In genomic region chr2:170005702-170006101, GRCh38 we compare ENCODE assay signal across 15 cellular contexts.
DNase-seq lines count a peak whose midpoint lies in the region; ATAC-seq and TF ChIP-seq lines count a peak whose summit lies in the region.
"Had no signal": no experiment of that assay in that cellular context is flagged by ENCODE, and none has a peak within 500 bp of the region (broad histone marks: within the 10 kb centered on the region; RNA-seq: fewer than 3 reads in every experiment).

No MANE protein-coding gene starts in this region.

- no peaks in the 10 kb centered on the region for H3K9me3 Mint-ChIP-seq in chondrocyte (ENCODE audit: low read depth)
- H3K9me3 Mint-ChIP-seq: activated T-cell treated with anti-CD3 and anti-CD28 coated beads, Interleukin-2, amount 50 U/mL, for 24 hours had no signal

- H3K79me1 ChIP-seq in trophoblast cell (ENCODE audit: low read length), result no peaks in the 10 kb centered on the region

- H3K27me3 ChIP-seq in OCI-LY3 (ENCODE audit: low read depth, low read length) (no peaks in the 10 kb centered on the region), trophoblast cell (ENCODE audit: insufficient read depth, low read length) (no peaks in the 10 kb centered on the region)
- H3K27me3 ChIP-seq: adrenal gland, gastrocnemius medialis, transverse colon had no signal

- H4K20me1 ChIP-seq in OCI-LY3 (ENCODE audit: insufficient read depth, low read length), result no peaks in the 10 kb centered on the region

- no peak overlapping the region for H3K4me3 Mint-ChIP-seq in chondrocyte (ENCODE audit: unreplicated experiment)
- H3K4me3 Mint-ChIP-seq: activated CD4-positive, alpha-beta T cell treated with anti-CD3 and anti-CD28 coated beads for 36 hours; activated T-cell treated with anti-CD3 and anti-CD28 coated beads, Interleukin-2, amount 50 U/mL, for 24 hours had no signal

- WGBS in trophoblast cell (ENCODE audit: extremely low coverage, insufficient coverage, insufficient read length), result no CpG with 5 or more reads among the region's 1 CpG

- no peak overlapping the region for H4K91ac ChIP-seq in trophoblast cell (ENCODE audit: low read depth, low read length)

- H3K4me1 Mint-ChIP-seq in chondrocyte (ENCODE audit: low read depth), result peaks cover 9% of the 10 kb centered on the region

- H3K14ac ChIP-seq in trophoblast cell (ENCODE audit: low read length), result no peak overlapping the region

- H4K12ac ChIP-seq in trophoblast cell (ENCODE audit: low read depth, low read length), result no peak overlapping the region

- H2AK5ac ChIP-seq in trophoblast cell (ENCODE audit: low read length), result no peak overlapping the region

- H3K27ac Mint-ChIP-seq in chondrocyte (ENCODE audit: unreplicated experiment), result no peak overlapping the region
- H3K27ac Mint-ChIP-seq: activated CD4-positive, alpha-beta T cell treated with anti-CD3 and anti-CD28 coated beads for 36 hours; activated T-cell treated with anti-CD3 and anti-CD28 coated beads, Interleukin-2, amount 50 U/mL, for 24 hours had no signal

- H4K8ac ChIP-seq in trophoblast cell (ENCODE audit: low read depth, low read length), result no peak overlapping the region

- H2BK12ac ChIP-seq in trophoblast cell (ENCODE audit: low read length), result no peak overlapping the region

- H3K4me3 ChIP-seq in OCI-LY3 (ENCODE audit: low read length) (no peak overlapping the region), trophoblast cell (ENCODE audit: low read depth, low read length) (no peak overlapping the region)
- H3K4me3 ChIP-seq: adrenal gland, gastrocnemius medialis, transverse colon had no signal

- H3K27me3 Mint-ChIP-seq in chondrocyte (ENCODE audit: low read depth), result no peaks in the 10 kb centered on the region
- H3K27me3 Mint-ChIP-seq: activated CD4-positive, alpha-beta T cell treated with anti-CD3 and anti-CD28 coated beads for 36 hours; activated T-cell treated with anti-CD3 and anti-CD28 coated beads, Interleukin-2, amount 50 U/mL, for 24 hours had no signal

- H3K36me3 Mint-ChIP-seq in chondrocyte (ENCODE audit: low read depth), result peaks cover 25% of the 10 kb centered on the region

- no peak overlapping the region for H3K27ac ChIP-seq in OCI-LY3 (ENCODE audit: low read length)
- no peak overlapping the region for H3K27ac ChIP-seq in trophoblast cell (ENCODE audit: low read depth, low read length)
- H3K27ac ChIP-seq: adrenal gland, gastrocnemius medialis, transverse colon had no signal

- H2AFZ ChIP-seq in OCI-LY3 (ENCODE audit: low read depth, low read length) (no peak overlapping the region), trophoblast cell (ENCODE audit: insufficient read depth, low read length, poor library complexity) (no peak overlapping the region)

- no peak for ATAC-seq in HG02970 (IDR thresholded peaks at IDR 0.05; ENCODE audit: low FRiP score, unreplicated experiment)
- ATAC-seq: activated CD4-positive, alpha-beta T cell treated with anti-CD3 and anti-CD28 coated beads for 36 hours had no signal

- H2BK5ac ChIP-seq in trophoblast cell (ENCODE audit: low read depth, low read length, poor library complexity), result no peak overlapping the region

- H3K79me2 ChIP-seq in OCI-LY3 (ENCODE audit: low read length) (no peaks in the 10 kb centered on the region), trophoblast cell (ENCODE audit: control insufficient read depth, insufficient read depth, low read length, poor library complexity) (no peaks in the 10 kb centered on the region)

- H3K4ac ChIP-seq in trophoblast cell (ENCODE audit: low read depth, low read length), result no peak overlapping the region

- no peak overlapping the region for H3K4me2 ChIP-seq in OCI-LY3 (ENCODE audit: low read length)
- no peak overlapping the region for H3K4me2 ChIP-seq in trophoblast cell (ENCODE audit: low read length)

- TF ChIP-seq CTCF in OCI-LY3 (IDR thresholded peaks at IDR 0.05; ENCODE audit: low read depth, low read length), result peak; percentile 33
- TF ChIP-seq CTCF in chondrocyte (IDR thresholded peaks at IDR 0.05), result peak; percentile 9

- H3K9ac ChIP-seq in OCI-LY3 (ENCODE audit: low read length), result no peak overlapping the region
- H3K9ac ChIP-seq in trophoblast cell (ENCODE audit: low read length), result peak overlapping the region; percentile 7

- no peaks in the 10 kb centered on the region for H3K9me3 ChIP-seq in OCI-LY3 (ENCODE audit: insufficient read depth, low read length)
- H3K9me3 ChIP-seq in trophoblast cell (ENCODE audit: insufficient read depth, low read depth, low read length), result no peaks in the 10 kb centered on the region
- H3K9me3 ChIP-seq: adrenal gland, gastrocnemius medialis, transverse colon had no signal

- no peak overlapping the region for H3K23ac ChIP-seq in trophoblast cell (ENCODE audit: low read length)

- H2BK120ac ChIP-seq in trophoblast cell (ENCODE audit: insufficient read depth, low read length, poor library complexity), result no peak overlapping the region

- no peaks in the 10 kb centered on the region for H3K4me1 ChIP-seq in OCI-LY3 (ENCODE audit: low read length)
- no peaks in the 10 kb centered on the region for H3K4me1 ChIP-seq in trophoblast cell (ENCODE audit: control insufficient read depth in 1 of 2, insufficient read depth in 2 of 2, low read length in 2 of 2)
- H3K4me1 ChIP-seq: adrenal gland, gastrocnemius medialis, transverse colon had no signal

- no peaks in the 10 kb centered on the region for H3K36me3 ChIP-seq in OCI-LY3 (replicated peaks; ENCODE audit: low read depth, low read length)
- peaks cover 0 to 5% of the 10 kb centered on the region in 2 experiments for H3K36me3 ChIP-seq in trophoblast cell (ENCODE audit: control insufficient read depth in 1 of 2, insufficient read depth in 2 of 2, low read length in 2 of 2)

- DNase-seq in NCI-H748 (lab: John Stamatoyannopoulos, UW; ENCODE audit: unreplicated experiment) (peak; percentile 28), NCI-H748 treated with DMSO at 0.1 percent for 48 hours (lab: John Stamatoyannopoulos, UW) (no peak), chondrocyte (ENCODE audit: low spot score) (no peak), trophoblast cell (no peak), SW480 (ENCODE audit: low spot score) (no peak)
- no peak for DNase-seq in activated CD8-positive, alpha-beta memory T cell treated with anti-CD3 and anti-CD28 coated beads, Interleukin-2, amount 50 U/mL, for 4 hours
- DNase-seq: activated CD4-positive, alpha-beta T cell treated with anti-CD3 and anti-CD28 coated beads for 36 hours; activated T-cell treated with anti-CD3 and anti-CD28 coated beads, Interleukin-2, amount 50 U/mL, for 24 hours; adrenal gland; gastrocnemius medialis; kidney glomerular epithelial cell; NCI-H1105 treated with DMSO at 0.1 percent for 48 hours; transverse colon had no signal

- H3K18ac ChIP-seq in trophoblast cell (ENCODE audit: low read length), result no peak overlapping the region
